Comparison of ENCODE assay signal across 11 cellular contexts in the genomic region with DNA sequence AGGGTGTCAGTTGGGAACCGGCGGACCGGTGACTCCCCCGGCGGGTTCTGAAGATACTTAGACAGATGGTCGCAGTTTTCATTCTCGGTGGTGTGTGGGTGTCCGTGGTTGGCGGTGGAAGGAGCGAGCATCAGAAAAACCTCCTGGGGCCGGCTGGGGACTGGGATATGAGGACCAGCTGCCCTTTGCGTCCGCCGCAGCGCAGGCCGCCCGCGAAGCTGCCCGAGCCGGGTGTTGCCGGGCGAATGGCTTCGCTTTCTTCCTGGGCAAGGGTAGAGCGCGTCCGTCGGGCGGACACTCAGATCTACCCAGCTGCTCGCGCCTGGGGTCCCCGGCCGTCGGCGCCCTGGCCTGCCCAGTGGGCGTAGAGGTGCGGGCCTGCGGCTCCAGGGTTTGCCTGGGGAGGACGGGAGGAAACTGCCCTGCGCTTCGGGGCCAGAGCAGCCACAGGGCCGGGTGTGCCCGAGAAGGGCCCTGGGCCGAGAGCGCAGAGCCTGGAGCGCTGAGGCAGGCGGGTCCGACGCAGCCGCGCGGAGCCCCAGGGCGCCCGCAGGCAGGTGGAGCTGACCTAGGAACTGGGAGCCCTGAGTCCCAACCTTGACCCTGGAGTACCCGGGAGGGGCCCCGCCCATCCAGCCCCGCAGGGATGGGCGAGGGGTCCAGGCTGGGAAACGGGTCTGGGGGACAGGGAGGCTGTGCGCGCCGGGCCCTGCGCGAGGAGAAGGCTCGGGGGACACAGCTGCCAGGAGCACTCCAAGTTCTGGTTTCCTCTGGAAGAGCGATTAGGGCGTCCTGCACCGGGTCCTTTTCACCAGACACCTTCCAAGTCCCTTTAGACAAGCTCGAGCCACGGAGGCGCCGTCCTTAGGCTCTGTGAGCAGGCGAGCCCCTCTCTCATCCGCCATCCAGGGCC. TPM values are rescaled to one million over a fixed set of nuclear protein-coding genes. Genes with fewer than 3 reads are reported as not detected.
DNase-seq lines count a peak whose midpoint lies in the region; ATAC-seq and TF ChIP-seq lines count a peak whose summit lies in the region.
"Had no signal": no experiment of that assay in that cellular context is flagged by ENCODE, and none has a peak within 500 bp of the region (broad histone marks: within the 10 kb centered on the region; RNA-seq: fewer than 3 reads in every experiment).

No MANE protein-coding gene starts in this region.

- H3K4me1 Mint-ChIP-seq in stimulated activated naive CD8-positive, alpha-beta T cell treated with anti-CD3 and anti-CD28 coated beads, Interleukin-15, amount 100 ng/mL, for 72 hours = no peaks in the 10 kb centered on the region

- peaks cover 28% of the 10 kb centered on the region for H3K79me2 ChIP-seq in hepatocyte

- in situ Hi-C loops in astrocyte of the cerebellum (cut with HindIII; ENCODE audit: low sequenced_read_pairs) = no loop called here

- H3K4me2 ChIP-seq in hepatocyte = peak overlapping the region; percentile 87

- H3K4me3 ChIP-seq in astrocyte of the cerebellum (ENCODE audit: low read depth, low read length) (peak overlapping the region; percentile 82), hepatocyte (peak overlapping the region; percentile 36)
- H3K4me3 ChIP-seq: body of pancreas had no signal

- H4K20me1 ChIP-seq in hepatocyte (ENCODE audit: insufficient read depth, poor library complexity, severe bottlenecking) = no peaks in the 10 kb centered on the region

- H3K27me3 ChIP-seq in hepatocyte = peaks cover 71% of the 10 kb centered on the region

- H3K4me3 Mint-ChIP-seq in stimulated activated naive CD8-positive, alpha-beta T cell treated with anti-CD3 and anti-CD28 coated beads, Interleukin-15, amount 100 ng/mL, for 72 hours = no peak overlapping the region

- ATAC-seq in HG03159 (IDR thresholded peaks at IDR 0.05; ENCODE audit: unreplicated experiment) (no peak), HG02763 (IDR thresholded peaks at IDR 0.05; ENCODE audit: unreplicated experiment) (no peak)
- no peak for ATAC-seq in stimulated activated naive CD8-positive, alpha-beta T cell treated with anti-CD3 and anti-CD28 coated beads, Interleukin-15, amount 100 ng/mL, for 72 hours
- ATAC-seq: body of pancreas had no signal

- no peaks in the 10 kb centered on the region for H3K36me3 ChIP-seq in hepatocyte (replicated peaks; ENCODE audit: insufficient read depth, low read depth)

- DNase-seq in ELF-1 (ENCODE audit: low read depth, low spot score) (peak; percentile 40), astrocyte of the cerebellum (ENCODE audit: low read depth) (no peak), hepatocyte (ENCODE audit: low spot score) (no peak), retina (peak; percentile 61)
- DNase-seq in activated naive CD4-positive, alpha-beta T cell (lab: John Stamatoyannopoulos, UW) = no peak
- DNase-seq in stimulated activated naive CD8-positive, alpha-beta T cell treated with anti-CD3 and anti-CD28 coated beads, Interleukin-15, amount 100 ng/mL, for 72 hours = no peak
- DNase-seq: body of pancreas, DMS153 had no signal

- TF ChIP-seq CTCF in astrocyte of the cerebellum (IDR thresholded peaks at IDR 0.05; ENCODE audit: low read depth, low read length, missing control alignments) (no peak), hepatocyte (IDR thresholded peaks at IDR 0.05; ENCODE audit: poor library complexity) (no peak)

- WGBS in hepatocyte (ENCODE audit: low lambda C conversion rate, missing lambda C conversion rate) = 4% methylated on average over 61 of the region's 73 CpGs

- peaks cover 76% of the 10 kb centered on the region for H3K27me3 Mint-ChIP-seq in stimulated activated naive CD8-positive, alpha-beta T cell treated with anti-CD3 and anti-CD28 coated beads, Interleukin-15, amount 100 ng/mL, for 72 hours

- H3K9me2 ChIP-seq in hepatocyte (replicated peaks; ENCODE audit: insufficient read depth) = no peaks in the 10 kb centered on the region

- peak overlapping the region; percentile 92 for H3K27ac ChIP-seq in hepatocyte
- H3K27ac ChIP-seq: VCaP had no signal

- H2AFZ ChIP-seq in hepatocyte = no peak overlapping the region

- H3K4me1 ChIP-seq in hepatocyte (ENCODE audit: insufficient read depth) = peaks cover 11% of the 10 kb centered on the region

- H3K9me3 Mint-ChIP-seq in stimulated activated naive CD8-positive, alpha-beta T cell treated with anti-CD3 and anti-CD28 coated beads, Interleukin-15, amount 100 ng/mL, for 72 hours = no peaks in the 10 kb centered on the region

- H3K9me3 ChIP-seq in hepatocyte (ENCODE audit: low read depth) = no peaks in the 10 kb centered on the region
- H3K9me3 ChIP-seq: body of pancreas had no signal

- H3K27ac Mint-ChIP-seq in stimulated activated naive CD8-positive, alpha-beta T cell treated with anti-CD3 and anti-CD28 coated beads, Interleukin-15, amount 100 ng/mL, for 72 hours = no peak overlapping the region

RNA-seq across cellular contexts. Expression of a gene that starts 1.3 kb away (rescaled TPM):
- total RNA-seq in hepatocyte = 19.7 and 21.1 TPM in 2 replicates
- polyA plus RNA-seq in hepatocyte = 11.3 and 13.5 TPM in 2 replicates

Comparison
In these comparisons a context has a peak if more than half of its experiments do, and no peak if none do; other contexts are left out.
1. DNase-seq: peak in ELF-1 (single experiment) and retina (single experiment); none in astrocyte of the cerebellum (single experiment), hepatocyte (single experiment), activated naive CD4-positive, alpha-beta T cell (0 of 4) and stimulated activated naive CD8-positive, alpha-beta T cell treated with anti-CD3 and anti-CD28 coated beads, Interleukin-15, amount 100 ng/mL, for 72 hours (0 of 2).